21 cellular contexts compared by ENCODE assay signal in genomic region chr7:1329966-1330915, GRCh38.
DNase-seq lines count a peak whose midpoint lies in the region; ATAC-seq, FAIRE-seq and TF ChIP-seq lines count a peak whose summit lies in the region.
"Had no signal": no experiment of that assay in that cellular context is flagged by ENCODE, and none has a peak within 500 bp of the region (broad histone marks: within the 10 kb centered on the region; RNA-seq: fewer than 3 reads in every experiment).

No MANE protein-coding gene starts in this region.

- H2BK20ac ChIP-seq in H1 (ENCODE audit: low read length): no peak overlapping the region

- ATAC-seq in GM18520 (IDR thresholded peaks at IDR 0.05; ENCODE audit: unreplicated experiment): no peak
- ATAC-seq in activated CD8-positive, alpha-beta T cell treated with anti-CD3 and anti-CD28 coated beads, Interleukin-2, amount 10 ng/mL, durations not matched to agents 7 days and 5 days: no peak
- ATAC-seq in GM23338: no peak
- ATAC-seq: Right ventricle myocardium inferior had no signal

- H3K4me2 ChIP-seq in H1 (ENCODE audit: insufficient read depth in 1 of 2, low read depth in 2 of 2, low read length in 2 of 2): no peak overlapping the region
- H3K4me2 ChIP-seq in GM23338: no peak overlapping the region
- H3K4me2 ChIP-seq: PC-9 had no signal

- H3K27me3 ChIP-seq in H1 (replicated peaks in 1 of 4; ENCODE audit: control insufficient read depth in 3 of 4, extremely low read depth in 1 of 4, insufficient read depth in 3 of 4, low read length in 3 of 4): no peaks in the 10 kb centered on the region
- H3K27me3 ChIP-seq in GM23338 (ENCODE audit: insufficient read depth): no peaks in the 10 kb centered on the region

- no peak overlapping the region for H4K91ac ChIP-seq in H1 (replicated peaks; ENCODE audit: insufficient read length, low read length)

- H2AK5ac ChIP-seq in H1 (ENCODE audit: low read depth, low read length): no peak overlapping the region

- H3K27me3 Mint-ChIP-seq in nephron progenitor cell (ENCODE audit: low read depth, poor library complexity): peaks cover 18% of the 10 kb centered on the region
- H3K27me3 Mint-ChIP-seq in activated CD8-positive, alpha-beta T cell treated with anti-CD3 and anti-CD28 coated beads, Interleukin-2, amount 10 ng/mL, durations not matched to agents 7 days and 5 days (ENCODE audit: low read depth): peaks cover 3% of the 10 kb centered on the region
- peaks cover 6% of the 10 kb centered on the region for H3K27me3 Mint-ChIP-seq in GM23338 (ENCODE audit: insufficient read depth, low read depth, poor library complexity)

- no peaks in the 10 kb centered on the region for H3F3A ChIP-seq in GM23338 (replicated peaks; ENCODE audit: low read depth)

- TF ChIP-seq CTCF in H1 (IDR thresholded peaks at IDR 0.05; ENCODE audit: control extremely low read depth in 1 of 3, insufficient read depth in 1 of 3, low read depth in 1 of 3, low read length in 3 of 3): no peak
- TF ChIP-seq CTCF in nephron progenitor cell (IDR thresholded peaks at IDR 0.05): no peak
- TF ChIP-seq CTCF in GM23338 (conservative IDR thresholded peaks at IDR 0.05; ENCODE audit: low read depth in 2 of 2): no peak

- H3K23me2 ChIP-seq in H1 (ENCODE audit: low read depth, low read length): no peaks in the 10 kb centered on the region

- DNase-seq in HTR-8/SVneo (ENCODE audit: insufficient read length, low spot score): no peak
- DNase-seq in H1 (ENCODE audit: low read depth in 1 of 2, low spot score in 2 of 2): peak in 1 of 2 experiments; percentile 46
- DNase-seq in nephron progenitor cell: peak; percentile 15
- no peak for DNase-seq in urothelium cell line (ENCODE audit: low spot score)
- DNase-seq in activated CD8-positive, alpha-beta T cell treated with anti-CD3 and anti-CD28 coated beads, Interleukin-2, amount 10 ng/mL, durations not matched to agents 7 days and 5 days: no peak
- no peak for DNase-seq in GM23338 (ENCODE audit: low spot score)
- DNase-seq: CD4-positive, CD25-positive, alpha-beta regulatory T cell; GM23248; KG1; MM.1S; NCI-H2029; NCI-H446; NCI-H524 treated with DMSO at 0.1 percent for 48 hours; NCI-H774; NK-92 treated with Interleukin-12 subunit alpha and Interleukin-12 subunit beta, amount 100 ng/mL, for 24 hours; PC-9; T-helper 1 cell had no signal

- H3K4ac ChIP-seq in H1 (replicated peaks; ENCODE audit: insufficient read length, low read depth, low read length): no peak overlapping the region

- no peaks in the 10 kb centered on the region for H3K79me2 ChIP-seq in H1 (ENCODE audit: control insufficient read depth in 1 of 2, insufficient read depth in 2 of 2, low read length in 2 of 2)
- no peaks in the 10 kb centered on the region for H3K79me2 ChIP-seq in GM23338 (replicated peaks; ENCODE audit: insufficient read depth)

- H2AFZ ChIP-seq in H1 (ENCODE audit: low read length) (no peak overlapping the region), GM23338 (no peak overlapping the region)
- H2AFZ ChIP-seq: GM23248, PC-9 had no signal

- H3K79me1 ChIP-seq in H1 (ENCODE audit: low read depth, low read length): no peaks in the 10 kb centered on the region

- H3K14ac ChIP-seq in H1 (ENCODE audit: insufficient read length): no peak overlapping the region

- H3K4me3 ChIP-seq in H1 (ENCODE audit: extremely low read depth in 1 of 4, insufficient read depth in 2 of 4, low read depth in 3 of 4, low read length in 4 of 4): no peak overlapping the region
- H3K4me3 ChIP-seq in GM23338: no peak overlapping the region
- H3K4me3 ChIP-seq: GM23248, PC-9, SJSA1 had no signal

- no peaks in the 10 kb centered on the region for H3K9me2 ChIP-seq in GM23338 (ENCODE audit: insufficient read depth)

- no peak overlapping the region for H2BK15ac ChIP-seq in H1 (ENCODE audit: low read length)

- H3K9ac ChIP-seq in H1 (replicated peaks in 1 of 4; ENCODE audit: extremely low read depth in 1 of 4, low read depth in 3 of 4, low read length in 3 of 4): no peak overlapping the region
- H3K9ac ChIP-seq: GM23248 had no signal

- FAIRE-seq in HTR-8/SVneo (lab: Jason Lieb, UNC) (peak; percentile 85), H1 (lab: Jason Lieb, UNC) (no peak), urothelium cell line (lab: Jason Lieb, UNC) (peak; percentile 95)

- H3K4me3 Mint-ChIP-seq in nephron progenitor cell: no peak overlapping the region
- no peak overlapping the region for H3K4me3 Mint-ChIP-seq in activated CD8-positive, alpha-beta T cell treated with anti-CD3 and anti-CD28 coated beads, Interleukin-2, amount 10 ng/mL, durations not matched to agents 7 days and 5 days
- H3K4me3 Mint-ChIP-seq in GM23338: no peak overlapping the region
- H3K4me3 Mint-ChIP-seq: B cell; CD4-positive, CD25-positive, alpha-beta regulatory T cell had no signal

- no peaks in the 10 kb centered on the region for H3K9me3 ChIP-seq in H1 (ENCODE audit: insufficient read depth in 2 of 2, low read depth in 1 of 2, low read length in 1 of 2)
- H3K9me3 ChIP-seq: SJSA1 had no signal

- H2BK12ac ChIP-seq in H1 (ENCODE audit: low read depth, low read length): no peak overlapping the region

- POLR2A ChIA-PET in H1 (lab: Charles Lee; ENCODE audit: partially characterized antibody): no interaction called here
- POLR2A ChIA-PET in activated CD8-positive, alpha-beta T cell treated with anti-CD3 and anti-CD28 coated beads, Interleukin-2, amount 10 ng/mL, durations not matched to agents 7 days and 5 days (lab: Charles Lee): interaction anchor here (0.6 kb wide), 1 partner anchor 108 kb away, joined by 3 read pairs; no protein-coding TSS in a partner anchor

- peaks cover 21% of the 10 kb centered on the region for H3K9me3 Mint-ChIP-seq in nephron progenitor cell
- H3K9me3 Mint-ChIP-seq in activated CD8-positive, alpha-beta T cell treated with anti-CD3 and anti-CD28 coated beads, Interleukin-2, amount 10 ng/mL, durations not matched to agents 7 days and 5 days (ENCODE audit: insufficient read depth): no peaks in the 10 kb centered on the region
- H3K9me3 Mint-ChIP-seq in GM23338: peaks cover 2% of the 10 kb centered on the region; the same call in 1 of the 3 replicates

- no peak overlapping the region for H2BK5ac ChIP-seq in H1 (ENCODE audit: low read depth, low read length)

- no peaks in the 10 kb centered on the region for H3K4me1 ChIP-seq in H1 (replicated peaks in 1 of 4; ENCODE audit: control insufficient read depth in 3 of 4, insufficient read depth in 4 of 4, low read length in 3 of 4)
- no peaks in the 10 kb centered on the region for H3K4me1 ChIP-seq in GM23338 (ENCODE audit: insufficient read depth)
- H3K4me1 ChIP-seq: SJSA1 had no signal

- no peak overlapping the region for H4K5ac ChIP-seq in H1 (ENCODE audit: insufficient read length, low read depth, low read length)

- 0 out of 2 replicates have a peak overlapping the region, but pooled peaks have one; percentile 68 for H4K8ac ChIP-seq in H1 (ENCODE audit: extremely low read depth, insufficient read depth, low read length)

- H4K20me1 ChIP-seq in H1 (replicated peaks in 1 of 2; ENCODE audit: control insufficient read depth in 1 of 2, insufficient read depth in 2 of 2, low read length in 2 of 2) (no peaks in the 10 kb centered on the region), GM23338 (replicated peaks; ENCODE audit: insufficient read depth) (no peaks in the 10 kb centered on the region)

- H3K18ac ChIP-seq in H1 (ENCODE audit: extremely low read depth, low read length): no peak overlapping the region

- no peak for TF ChIP-seq RAD21 in H1 (IDR thresholded peaks at IDR 0.05 in 1 of 2, conservative IDR thresholded peaks at IDR 0.05 in 1 of 2; ENCODE audit: low read depth in 2 of 2, low read length in 2 of 2)

- H3K36me3 ChIP-seq in H1 (ENCODE audit: control insufficient read depth in 2 of 4, insufficient read depth in 4 of 4, low read length in 3 of 4) (no peaks in the 10 kb centered on the region), GM23338 (ENCODE audit: insufficient read depth) (no peaks in the 10 kb centered on the region)
- H3K36me3 ChIP-seq: SJSA1 had no signal

- CTCF ChIA-PET in H1 (lab: Charles Lee; ENCODE audit: partially characterized antibody): interaction anchor here (0.9 to 1.9 kb wide), 3 partner anchors 14 to 71 kb away, joined by 3 to 5 read pairs (median 3); no protein-coding TSS in a partner anchor
- CTCF ChIA-PET in activated CD8-positive, alpha-beta T cell treated with anti-CD3 and anti-CD28 coated beads, Interleukin-2, amount 10 ng/mL, durations not matched to agents 7 days and 5 days (lab: Charles Lee): no interaction called here

- WGBS in H1 (ENCODE audit: extremely low coverage in 1 of 2, insufficient coverage in 1 of 2, insufficient read length in 1 of 2, insufficient replicate concordance in 2 of 2, low coverage in 1 of 2, low lambda C conversion rate in 2 of 2, missing lambda C conversion rate in 1 of 2), 2 experiments: 87% methylated on average over 35 of the region's 47 CpGs; no CpG with 5 or more reads in 1 of the 2 experiments

- H3K27ac Mint-ChIP-seq in nephron progenitor cell (no peak overlapping the region), GM23338 (no peak overlapping the region)
- no peak overlapping the region for H3K27ac Mint-ChIP-seq in activated CD8-positive, alpha-beta T cell treated with anti-CD3 and anti-CD28 coated beads, Interleukin-2, amount 10 ng/mL, durations not matched to agents 7 days and 5 days
- H3K27ac Mint-ChIP-seq: B cell; CD4-positive, CD25-positive, alpha-beta regulatory T cell had no signal

- no peak for TF ChIP-seq EP300 in H1 (IDR thresholded peaks at IDR 0.05; ENCODE audit: borderline replicate concordance in 1 of 2, low read depth in 2 of 2, low read length in 2 of 2)

- no peaks in the 10 kb centered on the region for H3K36me3 Mint-ChIP-seq in nephron progenitor cell (ENCODE audit: low read depth)
- no peaks in the 10 kb centered on the region for H3K36me3 Mint-ChIP-seq in activated CD8-positive, alpha-beta T cell treated with anti-CD3 and anti-CD28 coated beads, Interleukin-2, amount 10 ng/mL, durations not matched to agents 7 days and 5 days (ENCODE audit: low read depth)
- H3K36me3 Mint-ChIP-seq in GM23338 (ENCODE audit: low read depth): no peaks in the 10 kb centered on the region
- H3K36me3 Mint-ChIP-seq: CD4-positive, CD25-positive, alpha-beta regulatory T cell had no signal

- no peak for TF ChIP-seq POLR2A in H1 (IDR thresholded peaks at IDR 0.05; ENCODE audit: control extremely low read depth in 1 of 2, low read depth in 2 of 2, low read length in 2 of 2)

- H3K23ac ChIP-seq in H1 (ENCODE audit: insufficient read length): no peak overlapping the region

- H3K4me1 Mint-ChIP-seq in nephron progenitor cell (peaks cover 27% of the 10 kb centered on the region), GM23338 (no peaks in the 10 kb centered on the region)
- H3K4me1 Mint-ChIP-seq in activated CD8-positive, alpha-beta T cell treated with anti-CD3 and anti-CD28 coated beads, Interleukin-2, amount 10 ng/mL, durations not matched to agents 7 days and 5 days (ENCODE audit: low read depth): no peaks in the 10 kb centered on the region
- H3K4me1 Mint-ChIP-seq: B cell; CD4-positive, CD25-positive, alpha-beta regulatory T cell had no signal

- H2BK120ac ChIP-seq in H1 (replicated peaks; ENCODE audit: low read depth, low read length): no peak overlapping the region

- H3K27ac ChIP-seq in H1 (ENCODE audit: low read depth, low read length) (no peak overlapping the region), GM23338 (ENCODE audit: low read depth) (no peak overlapping the region)
- H3K27ac ChIP-seq: GM23248, PC-9, SJSA1 had no signal

- no peak overlapping the region for H3K56ac ChIP-seq in H1 (replicated peaks; ENCODE audit: insufficient read length, low read depth, low read length)

TF ChIP-seq in GM23338, 12 proteins besides CTCF, POLR2A, EP300 and RAD21 (continues in another document):
- TF ChIP-seq JUNB (IDR thresholded peaks at IDR 0.05; ENCODE audit: unreplicated experiment): no peak
